ENCODE assay signal across 12 cellular contexts in genomic region chr12:82279597-82279996, GRCh38.
DNase-seq lines count a peak whose midpoint lies in the region; ATAC-seq and TF ChIP-seq lines count a peak whose summit lies in the region.
"Had no signal": no experiment of that assay in that cellular context is flagged by ENCODE, and none has a peak within 500 bp of the region (broad histone marks: within the 10 kb centered on the region; RNA-seq: fewer than 3 reads in every experiment).

No MANE protein-coding gene starts in this region.

- no peak for ATAC-seq in HG03432 (IDR thresholded peaks at IDR 0.05; ENCODE audit: unreplicated experiment)
- ATAC-seq: CD8-positive, alpha-beta T cell; K562 had no signal

- no peak for DNase-seq in HEK293T (ENCODE audit: extremely low spot score)
- peak; percentile 70 for DNase-seq in NCI-H2029 (lab: John Stamatoyannopoulos, UW)
- DNase-seq in NCI-H526 (lab: John Stamatoyannopoulos, UW) = peak; percentile 53 to 68
- DNase-seq in left kidney (ENCODE audit: low read depth, low spot score) = peak; percentile 59
- no peak for DNase-seq in DMS 273 treated with DMSO at 0.1 percent for 48 hours (lab: John Stamatoyannopoulos, UW)
- no peak for DNase-seq in epidermal melanocyte (ENCODE audit: insufficient read length, low spot score)
- DNase-seq: CD8-positive, alpha-beta T cell; NCI-H1048; NCI-H2171; SJCRH30 had no signal

- CTCF ChIA-PET in HEK293T (lab: Yijun Ruan, JAX) = no interaction called here

- POLR2A ChIA-PET in HEK293T (lab: Yijun Ruan, JAX) = no interaction called here

TF ChIP-seq in HEK293T, 16 proteins besides CTCF, POLR2A, EP300 and RAD21:
- TF ChIP-seq PKNOX1 (IDR thresholded peaks at IDR 0.05) (peak; percentile 87), CTBP1 (IDR thresholded peaks at IDR 0.05; ENCODE audit: borderline replicate concordance) (no peak), FOXA1 (IDR thresholded peaks at IDR 0.05) (peak; percentile 54; the same call in 1 of the 2 replicates)

Comparison
In these comparisons a context has a peak if more than half of its experiments do, and no peak if none do; other contexts are left out.
1. DNase-seq: peak in NCI-H2029 (single experiment), NCI-H526 (2 of 2) and left kidney (single experiment); none in HEK293T (single experiment), DMS 273 treated with DMSO at 0.1 percent for 48 hours (single experiment) and epidermal melanocyte (single experiment).